In genomic region chr5:104661256-104661655, GRCh38 we compare ENCODE assay signal across 36 cellular contexts.
"Had no signal": no experiment of that assay in that cellular context is flagged by ENCODE, and none has a peak within 500 bp of the region (broad histone marks: within the 10 kb centered on the region; RNA-seq: fewer than 3 reads in every experiment).

No MANE protein-coding gene starts in this region.

- H3K36me3 ChIP-seq: MG63 had no signal

- H3K4me2 ChIP-seq: KMS-11 had no signal

- DNase-seq: Karpas-422, Kasumi-1, KBM-7, KG1, MG63, MM.1S, MV-4-11, NCI-H1048, NCI-H1092, NCI-H1092 treated with DMSO at 0.1 percent for 48 hours, NCI-H1105, NCI-H1105 treated with DMSO at 0.1 percent for 48 hours, NCI-H1417, NCI-H1417 treated with DMSO at 0.1 percent for 48 hours, NCI-H1436 treated with DMSO at 0.1 percent for 48 hours, NCI-H146, NCI-H1694, NCI-H1694 treated with DMSO at 0.1 percent for 48 hours, NCI-H187, NCI-H187 treated with DMSO at 0.1 percent for 48 hours, NCI-H1930, NCI-H2029, NCI-H2029 treated with DMSO at 0.1 percent for 48 hours, NCI-H2081, NCI-H2081 treated with DMSO at 0.1 percent for 48 hours, NCI-H2107, NCI-H2171, NCI-H2171 treated with DMSO at 0.1 percent for 48 hours, NCI-H2227 treated with DMSO at 0.1 percent for 48 hours, NCI-H226, NCI-H345, NCI-H446, NCI-H446 treated with DMSO at 0.1 percent for 48 hours, NCI-H510A, NCI-H510A treated with DMSO at 0.1 percent for 48 hours had no signal

- H3K27ac ChIP-seq: KMS-11 had no signal

- H3K27me3 ChIP-seq: MG63 had no signal

- H3K9ac ChIP-seq: KMS-11 had no signal

- H3K4me3 ChIP-seq: MG63 had no signal
